In genomic region chr5:52476346-52476745, GRCh38 we compare ENCODE assay signal across 33 cellular contexts.
"Had no signal": no experiment of that assay in that cellular context is flagged by ENCODE, and none has a peak within 500 bp of the region (broad histone marks: within the 10 kb centered on the region; RNA-seq: fewer than 3 reads in every experiment).

No MANE protein-coding gene starts in this region.

- H3K27me3 ChIP-seq: MG63 had no signal

- DNase-seq: Karpas-422, Kasumi-1, MG63, MM.1S, MV-4-11, NCI-H1048, NCI-H1092, NCI-H1092 treated with DMSO at 0.1 percent for 48 hours, NCI-H1105, NCI-H1105 treated with DMSO at 0.1 percent for 48 hours, NCI-H1417, NCI-H1417 treated with DMSO at 0.1 percent for 48 hours, NCI-H1436, NCI-H1436 treated with DMSO at 0.1 percent for 48 hours, NCI-H146, NCI-H1694, NCI-H1694 treated with DMSO at 0.1 percent for 48 hours, NCI-H187, NCI-H187 treated with DMSO at 0.1 percent for 48 hours, NCI-H1930, NCI-H2029, NCI-H2029 treated with DMSO at 0.1 percent for 48 hours, NCI-H2081, NCI-H2081 treated with DMSO at 0.1 percent for 48 hours, NCI-H2107, NCI-H2171, NCI-H2227 treated with DMSO at 0.1 percent for 48 hours, NCI-H226, NCI-H345, NCI-H446, NCI-H446 treated with DMSO at 0.1 percent for 48 hours, NCI-H510A had no signal

- H3K4me2 ChIP-seq: KMS-11 had no signal

- H3K36me3 ChIP-seq: MG63 had no signal

- H3K27ac ChIP-seq: KMS-11 had no signal

- H3K9ac ChIP-seq: KMS-11 had no signal

- H3K4me3 ChIP-seq: MG63 had no signal
